ENCODE assay signal across 1 cellular context in genomic region chr1:90580176-90580575, GRCh38.
TF ChIP-seq lines count a peak whose summit lies in the region.

No MANE protein-coding gene starts in this region.

TF ChIP-seq in GM23338, 12 proteins besides CTCF, POLR2A, EP300 and RAD21 (continued from another document):
- no peak for TF ChIP-seq ZNF462 (CRISPR knock-in tag; IDR thresholded peaks at IDR 0.05)
- no peak for TF ChIP-seq JUNB (IDR thresholded peaks at IDR 0.05; ENCODE audit: unreplicated experiment)
- no peak for TF ChIP-seq EZH2 (IDR thresholded peaks at IDR 0.05; ENCODE audit: low read depth, unreplicated experiment)
- TF ChIP-seq NANOG (IDR thresholded peaks at IDR 0.05; ENCODE audit: borderline replicate concordance), result no peak
- no peak for TF ChIP-seq ZNF331 (CRISPR knock-in tag; IDR thresholded peaks at IDR 0.05; ENCODE audit: low read depth)
- no peak for TF ChIP-seq ETS1 (IDR thresholded peaks at IDR 0.05)
